ENCODE assay signal across 28 cellular contexts in genomic region chr1:19926296-19927129, GRCh38. TPM values are rescaled to one million over a fixed set of nuclear protein-coding genes. Genes with fewer than 3 reads are reported as not detected.
DNase-seq lines count a peak whose midpoint lies in the region; FAIRE-seq and TF ChIP-seq lines count a peak whose summit lies in the region.
"Had no signal": no experiment of that assay in that cellular context is flagged by ENCODE, and none has a peak within 500 bp of the region (broad histone marks: within the 10 kb centered on the region; RNA-seq: fewer than 3 reads in every experiment).

No MANE protein-coding gene starts in this region.

- H3K4me3 ChIP-seq in endothelial cell of umbilical vein (replicated peaks in 1 of 3; ENCODE audit: insufficient read depth in 1 of 3, low read depth in 1 of 3, low read length in 3 of 3), result no peak overlapping the region
- H3K4me3 ChIP-seq: BLaER1, gastrocnemius medialis, ovary had no signal

- H3K4me1 Mint-ChIP-seq in Calu3 (ENCODE audit: low read depth, unreplicated experiment), result peaks cover 43% of the 10 kb centered on the region
- H3K4me1 Mint-ChIP-seq in activated CD4-positive, alpha-beta T cell treated with anti-CD3 and anti-CD28 coated beads, Interleukin-2, amount 10 ng/mL, durations not matched to agents 24 days and 14 days, result no peaks in the 10 kb centered on the region
- H3K4me1 Mint-ChIP-seq: natural killer cell had no signal

- TF ChIP-seq POLR2A in endothelial cell of umbilical vein (IDR thresholded peaks at IDR 0.05; ENCODE audit: low read depth, low read length), result no peak

- H2AFZ ChIP-seq in endothelial cell of umbilical vein (ENCODE audit: low read depth, low read length), result no peak overlapping the region

- no peak overlapping the region for H3K27ac ChIP-seq in endothelial cell of umbilical vein (ENCODE audit: insufficient read depth, low read depth, low read length)
- H3K27ac ChIP-seq: BLaER1, gastrocnemius medialis, ovary had no signal

- no peaks in the 10 kb centered on the region for H3K79me2 ChIP-seq in endothelial cell of umbilical vein (ENCODE audit: control insufficient read depth, insufficient read depth, low read length)

- H3K27me3 Mint-ChIP-seq in Calu3 (ENCODE audit: unreplicated experiment), result no peaks in the 10 kb centered on the region
- H3K27me3 Mint-ChIP-seq in activated CD4-positive, alpha-beta T cell treated with anti-CD3 and anti-CD28 coated beads, Interleukin-2, amount 10 ng/mL, durations not matched to agents 24 days and 14 days, result no peaks in the 10 kb centered on the region

- no peak overlapping the region for H3K9ac ChIP-seq in endothelial cell of umbilical vein (replicated peaks; ENCODE audit: extremely low read depth, insufficient read depth, low read length)
- H3K9ac ChIP-seq: BLaER1 had no signal

- H3K27me3 ChIP-seq in endothelial cell of umbilical vein (ENCODE audit: control insufficient read depth in 2 of 2, insufficient read depth in 2 of 2, low read length in 2 of 2), result no peaks in the 10 kb centered on the region
- H3K27me3 ChIP-seq: BLaER1, gastrocnemius medialis, ovary had no signal

- H3K4me1 ChIP-seq in endothelial cell of umbilical vein (ENCODE audit: control insufficient read depth, extremely low read depth, insufficient read depth, low read length), result no peaks in the 10 kb centered on the region
- H3K4me1 ChIP-seq: gastrocnemius medialis had no signal

- H3K36me3 ChIP-seq in endothelial cell of umbilical vein (ENCODE audit: control insufficient read depth in 2 of 2, extremely low read depth in 1 of 2, insufficient read depth in 2 of 2, low read length in 2 of 2), result no peaks in the 10 kb centered on the region
- H3K36me3 ChIP-seq: BLaER1, gastrocnemius medialis, ovary had no signal

- peak; percentile 8 for FAIRE-seq in endothelial cell of umbilical vein (lab: Jason Lieb, UNC)

- BruUV-seq in Calu3 (replicated peaks; lab: Mats Ljungman, UMichigan) (no TSS peak), endothelial cell of umbilical vein (replicated peaks; lab: Mats Ljungman, UMichigan) (no TSS peak)

- POLR2A ChIA-PET in endothelial cell of umbilical vein (lab: Charles Lee), result no interaction called here

- H3K36me3 Mint-ChIP-seq in Calu3 (ENCODE audit: insufficient read depth, unreplicated experiment), result peaks cover 5% of the 10 kb centered on the region
- no peaks in the 10 kb centered on the region for H3K36me3 Mint-ChIP-seq in activated CD4-positive, alpha-beta T cell treated with anti-CD3 and anti-CD28 coated beads, Interleukin-2, amount 10 ng/mL, durations not matched to agents 24 days and 14 days (ENCODE audit: low read depth)
- H3K36me3 Mint-ChIP-seq: natural killer cell had no signal

- no peak for TF ChIP-seq CTCF in Calu3 (IDR thresholded peaks at IDR 0.05; ENCODE audit: unreplicated experiment)
- no peak for TF ChIP-seq CTCF in endothelial cell of umbilical vein (IDR thresholded peaks at IDR 0.05; ENCODE audit: extremely low read depth in 1 of 2, insufficient read depth in 1 of 2, low read depth in 1 of 2, low read length in 2 of 2)

- no peaks in the 10 kb centered on the region for H3K9me1 ChIP-seq in endothelial cell of umbilical vein (replicated peaks; ENCODE audit: control insufficient read depth, extremely low read depth, insufficient read depth, low read length)

- peak overlapping the region; percentile 92 for H3K27ac Mint-ChIP-seq in Calu3 (ENCODE audit: unreplicated experiment)
- no peak overlapping the region for H3K27ac Mint-ChIP-seq in activated CD4-positive, alpha-beta T cell treated with anti-CD3 and anti-CD28 coated beads, Interleukin-2, amount 10 ng/mL, durations not matched to agents 24 days and 14 days
- H3K27ac Mint-ChIP-seq: activated CD8-positive, alpha-beta T cell treated with anti-CD3 and anti-CD28 coated beads for 36 hours; natural killer cell had no signal

- peaks cover 3% of the 10 kb centered on the region for H3K9me3 ChIP-seq in endothelial cell of umbilical vein (replicated peaks; ENCODE audit: control insufficient read depth, insufficient read depth, low read length)
- H3K9me3 ChIP-seq: gastrocnemius medialis had no signal

- H4K20me1 ChIP-seq in endothelial cell of umbilical vein (replicated peaks; ENCODE audit: control insufficient read depth, extremely low read depth, insufficient read depth, low read length), result no peaks in the 10 kb centered on the region
- H4K20me1 ChIP-seq: BLaER1 had no signal

- peak; percentile 64 for DNase-seq in Calu3
- DNase-seq in M059J (ENCODE audit: low read depth), result peak; percentile 83
- DNase-seq in endothelial cell of umbilical vein (ENCODE audit: low read depth, low spot score), result peak; percentile 70
- peak; percentile 70 to 77 for DNase-seq in lung microvascular endothelial cell (ENCODE audit: low read depth in 2 of 2)
- no peak for DNase-seq in CD1c-positive myeloid dendritic cell (ENCODE audit: extremely low spot score)
- no peak for DNase-seq in amniotic stem cell (lab: John Stamatoyannopoulos, UW)
- no peak for DNase-seq in anterior cingulate cortex (lab: John Stamatoyannopoulos, UW)
- no peak for DNase-seq in activated CD4-positive, alpha-beta T cell treated with anti-CD3 and anti-CD28 coated beads, Interleukin-2, amount 10 ng/mL, durations not matched to agents 24 days and 14 days
- DNase-seq: ACHN; activated CD8-positive, alpha-beta T cell treated with anti-CD3 and anti-CD28 coated beads for 36 hours; activated T-cell treated with anti-CD3 and anti-CD28 coated beads for 4 hours; gastrocnemius medialis; GDM1; H7; KG1; left cardiac atrium; midbrain; natural killer cell; NCI-H2029; NCI-H226; ovary; Right ventricle myocardium superior; stimulated activated CD8-positive, alpha-beta memory T cell treated with anti-CD3 and anti-CD28 coated beads, Interleukin-4, amount 100 ng/mL, for 48 hours had no signal

- no peak overlapping the region for H3K4me2 ChIP-seq in endothelial cell of umbilical vein (ENCODE audit: insufficient read depth, low read length)
- H3K4me2 ChIP-seq: BLaER1 had no signal

- CTCF ChIA-PET in Calu3 (lab: Charles Lee), result interaction anchor here (1.3 kb wide), 1 partner anchor 568 kb away, joined by 3 read pairs; no protein-coding TSS in a partner anchor
- CTCF ChIA-PET in endothelial cell of umbilical vein (lab: Charles Lee), result interaction anchor here (1.4 kb wide), 2 partner anchors 9 to 269 kb away, joined by 4 to 5 read pairs; no protein-coding TSS in a partner anchor

- intact Hi-C loops in Calu3 (cut with micrococcal nuclease; ENCODE audit: unreplicated experiment) (no loop called here), endothelial cell of umbilical vein (cut with micrococcal nuclease) (no loop called here)
- intact Hi-C loops in activated CD4-positive, alpha-beta T cell treated with anti-CD3 and anti-CD28 coated beads, Interleukin-2, amount 10 ng/mL, durations not matched to agents 24 days and 14 days (cut with micrococcal nuclease), result no loop called here

- dilution Hi-C loops in endothelial cell of umbilical vein (cut with MboI; ENCODE audit: extremely low pct_ligation_motif_present, low sequenced_read_pairs), result no loop called here

- H3K4me3 Mint-ChIP-seq in Calu3 (ENCODE audit: low read depth, unreplicated experiment), result peak overlapping the region; percentile 13
- no peak overlapping the region for H3K4me3 Mint-ChIP-seq in activated CD4-positive, alpha-beta T cell treated with anti-CD3 and anti-CD28 coated beads, Interleukin-2, amount 10 ng/mL, durations not matched to agents 24 days and 14 days
- H3K4me3 Mint-ChIP-seq: activated CD8-positive, alpha-beta T cell treated with anti-CD3 and anti-CD28 coated beads for 36 hours; natural killer cell had no signal

- H3K9me3 Mint-ChIP-seq in Calu3 (ENCODE audit: low read depth, unreplicated experiment), result no peaks in the 10 kb centered on the region
- H3K9me3 Mint-ChIP-seq in activated CD4-positive, alpha-beta T cell treated with anti-CD3 and anti-CD28 coated beads, Interleukin-2, amount 10 ng/mL, durations not matched to agents 24 days and 14 days, result no peaks in the 10 kb centered on the region
- H3K9me3 Mint-ChIP-seq: natural killer cell had no signal

RNA-seq across cellular contexts. Expression of gene PLA2G2E, which starts 3.1 kb away (rescaled TPM):
- total RNA-seq in Calu3 (2022) (not detected in 2 replicates), endothelial cell of umbilical vein (not detected in 2 replicates), lung microvascular endothelial cell (not detected in 2 replicates)
- not detected in 2 replicates for total RNA-seq in M059J (2014; rRNA removed; shearing (Covaris generic))
- not detected in 2 replicates for polyA plus RNA-seq in endothelial cell of umbilical vein
- polyA plus RNA-seq in endothelial cell of umbilical vein (2011; cell fraction: cytosol; rRNA removed), result not detected in 2 replicates
- not detected in 2 replicates for polyA plus RNA-seq in endothelial cell of umbilical vein (2011; cell fraction: nucleus; rRNA removed)
- not detected in 2 replicates for polyA plus RNA-seq in endothelial cell of umbilical vein (2012)
- not detected in 2 replicates for polyA minus RNA-seq in endothelial cell of umbilical vein
- polyA minus RNA-seq in endothelial cell of umbilical vein (2011; cell fraction: cytosol; rRNA and poly(A)+ RNA removed), result not detected
- not detected in 2 replicates for polyA minus RNA-seq in endothelial cell of umbilical vein (2011; cell fraction: nucleus; rRNA and poly(A)+ RNA removed)
- total RNA-seq in activated CD4-positive, alpha-beta T cell treated with anti-CD3 and anti-CD28 coated beads, Interleukin-2, amount 10 ng/mL, durations not matched to agents 24 days and 14 days, result not detected in 2 replicates
- total RNA-seq: activated CD8-positive, alpha-beta T cell treated with anti-CD3 and anti-CD28 coated beads for 36 hours; cardiac septum; gastrocnemius medialis; H7; left cardiac atrium; natural killer cell; ovary; Right ventricle myocardium superior; sciatic nerve; ureter had no signal
- polyA plus RNA-seq: esophagus, ovary had no signal

RNA-seq across cellular contexts. Expression of gene OTUD3, which starts 44.3 kb away (rescaled TPM):
- total RNA-seq in Calu3 (2022), result 7.4 and 14.7 TPM in 2 replicates
- total RNA-seq in M059J (2014; rRNA removed; shearing (Covaris generic)), result 1.6 and 3.5 TPM in 2 replicates
- total RNA-seq in endothelial cell of umbilical vein, result 8.1 and 10.6 TPM in 2 replicates
- 3.0 and 3.1 TPM in 2 replicates for polyA plus RNA-seq in endothelial cell of umbilical vein
- 2.0 and 2.3 TPM in 2 replicates for polyA plus RNA-seq in endothelial cell of umbilical vein (2011; cell fraction: cytosol; rRNA removed)
- 11.6 and 12.2 TPM in 2 replicates for polyA plus RNA-seq in endothelial cell of umbilical vein (2011; cell fraction: nucleus; rRNA removed)
- 4.0 and 5.2 TPM in 2 replicates for polyA plus RNA-seq in endothelial cell of umbilical vein (2012)
- 5.9 and 9.8 TPM in 2 replicates for polyA minus RNA-seq in endothelial cell of umbilical vein
- 3.3 TPM for polyA minus RNA-seq in endothelial cell of umbilical vein (2011; cell fraction: cytosol; rRNA and poly(A)+ RNA removed)
- polyA minus RNA-seq in endothelial cell of umbilical vein (2011; cell fraction: nucleus; rRNA and poly(A)+ RNA removed), result 8.6 and 16.9 TPM in 2 replicates
- 2.2 and 2.6 TPM in 2 replicates for total RNA-seq in lung microvascular endothelial cell
- total RNA-seq in activated CD4-positive, alpha-beta T cell treated with anti-CD3 and anti-CD28 coated beads, Interleukin-2, amount 10 ng/mL, durations not matched to agents 24 days and 14 days, result 12.2 and 13.6 TPM in 2 replicates

RNA-seq across cellular contexts. Expression of gene PLA2G2A, which starts 52.9 kb away (rescaled TPM):
- total RNA-seq in Calu3 (2022) (not detected in 2 replicates), endothelial cell of umbilical vein (not detected in 2 replicates), lung microvascular endothelial cell (not detected in 2 replicates)
- not detected in 2 replicates for total RNA-seq in M059J (2014; rRNA removed; shearing (Covaris generic))
- not detected in 2 replicates for polyA plus RNA-seq in endothelial cell of umbilical vein
- not detected in 2 replicates for polyA plus RNA-seq in endothelial cell of umbilical vein (2011; cell fraction: cytosol; rRNA removed)
- not detected in 2 replicates for polyA plus RNA-seq in endothelial cell of umbilical vein (2011; cell fraction: nucleus; rRNA removed)
- not detected in 2 replicates for polyA plus RNA-seq in endothelial cell of umbilical vein (2012)
- not detected in 2 replicates for polyA minus RNA-seq in endothelial cell of umbilical vein
- not detected for polyA minus RNA-seq in endothelial cell of umbilical vein (2011; cell fraction: cytosol; rRNA and poly(A)+ RNA removed)
- not detected in 2 replicates for polyA minus RNA-seq in endothelial cell of umbilical vein (2011; cell fraction: nucleus; rRNA and poly(A)+ RNA removed)
- not detected in 2 replicates for total RNA-seq in activated CD4-positive, alpha-beta T cell treated with anti-CD3 and anti-CD28 coated beads, Interleukin-2, amount 10 ng/mL, durations not matched to agents 24 days and 14 days
- total RNA-seq: activated CD8-positive, alpha-beta T cell treated with anti-CD3 and anti-CD28 coated beads for 36 hours; H7; natural killer cell had no signal

Comparison
In these comparisons a context has a peak if more than half of its experiments do, and no peak if none do; other contexts are left out.
1. DNase-seq: peak in Calu3 (single experiment), M059J (single experiment), endothelial cell of umbilical vein (single experiment) and lung microvascular endothelial cell (2 of 2); none in CD1c-positive myeloid dendritic cell (single experiment), amniotic stem cell (single experiment), anterior cingulate cortex (0 of 58) and activated CD4-positive, alpha-beta T cell treated with anti-CD3 and anti-CD28 coated beads, Interleukin-2, amount 10 ng/mL, durations not matched to agents 24 days and 14 days (single experiment).